Comparison of ENCODE assay signal across 8 cellular contexts in genomic region chr3:66372681-66373350, GRCh38.
DNase-seq lines count a peak whose midpoint lies in the region; ATAC-seq and TF ChIP-seq lines count a peak whose summit lies in the region.

No MANE protein-coding gene starts in this region.

- DNase-seq in COR-L47 (lab: John Stamatoyannopoulos, UW) (peak; percentile 53), iPS DF 19.7 (ENCODE audit: low read depth, low spot score) (peak; percentile 54), tibial artery (no peak), DMS79 (lab: John Stamatoyannopoulos, UW) (no peak)
- peak; percentile 35 for DNase-seq in activated CD8-positive, alpha-beta memory T cell treated with anti-CD3 and anti-CD28 coated beads, Interleukin-2, amount 50 U/mL, for 4 hours

- H3K9me3 ChIP-seq in tibial artery: no peaks in the 10 kb centered on the region

- TF ChIP-seq CTCF in KMS-11 (conservative IDR thresholded peaks at IDR 0.05; ENCODE audit: low read depth, low read length) (0 out of 2 replicates have a peak, but pooled peaks have one; percentile 16), tibial artery (IDR thresholded peaks at IDR 0.05) (no peak)

- H2AFZ ChIP-seq in KMS-11 (ENCODE audit: low read depth): no peak overlapping the region

- intact Hi-C loops in tibial artery (cut with DNase I; ENCODE audit: low total_unique reads): no loop called here

- no peak overlapping the region for H3K9ac ChIP-seq in KMS-11

- H3K36me3 ChIP-seq in KMS-11 (ENCODE audit: insufficient read depth) (no peaks in the 10 kb centered on the region), tibial artery (peaks cover 11 to 48% (median 11%) of the 10 kb centered on the region in 3 donors)

- H3K27me3 ChIP-seq in KMS-11 (ENCODE audit: insufficient read depth, low read depth) (no peaks in the 10 kb centered on the region), tibial artery (no peaks in the 10 kb centered on the region)

- H4K20me1 ChIP-seq in KMS-11 (ENCODE audit: insufficient read depth): no peaks in the 10 kb centered on the region

- no peak overlapping the region for H3K4me3 ChIP-seq in KMS-11 (IDR thresholded peaks at IDR 0.05; ENCODE audit: insufficient read depth, low read depth, low read length)
- H3K4me3 ChIP-seq in tibial artery: no peak overlapping the region

- no peak overlapping the region for H3K4me2 ChIP-seq in KMS-11

- H3K27ac ChIP-seq in KMS-11 (no peak overlapping the region), tibial artery (no peak overlapping the region)

- ATAC-seq in HG03565 (IDR thresholded peaks at IDR 0.05; ENCODE audit: unreplicated experiment) (no peak), HG03196 (IDR thresholded peaks at IDR 0.05; ENCODE audit: unreplicated experiment) (no peak)

- H3K4me1 ChIP-seq in KMS-11 (ENCODE audit: low read depth, poor library complexity, severe bottlenecking) (peaks cover 10% of the 10 kb centered on the region), tibial artery (peaks cover 0 to 13% (median 9%) of the 10 kb centered on the region in 4 donors)

- H3K79me2 ChIP-seq in KMS-11 (ENCODE audit: insufficient read depth, low read depth): no peaks in the 10 kb centered on the region

Comparison
In these comparisons a context has a peak if more than half of its experiments do, and no peak if none do; other contexts are left out.
1. DNase-seq: peak in COR-L47 (single experiment), activated CD8-positive, alpha-beta memory T cell treated with anti-CD3 and anti-CD28 coated beads, Interleukin-2, amount 50 U/mL, for 4 hours (single experiment) and iPS DF 19.7 (single experiment); none in tibial artery (0 of 2) and DMS79 (single experiment).